8 cellular contexts compared by ENCODE assay signal in the genomic region with DNA sequence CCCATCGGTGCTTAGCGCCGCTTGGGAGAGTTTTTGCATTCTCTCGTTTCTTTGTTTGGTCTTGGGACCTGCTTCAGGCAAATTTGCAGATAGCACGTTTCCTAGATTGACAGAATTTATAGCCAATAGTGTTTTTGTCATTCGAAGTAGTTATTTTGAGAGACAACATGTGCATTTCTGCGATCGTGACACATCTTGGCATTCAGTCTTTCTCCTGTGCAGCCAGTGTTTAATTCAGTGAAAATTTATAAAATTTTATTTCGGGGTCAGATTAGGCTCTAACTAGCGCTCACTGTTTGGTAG. TPM values are rescaled to one million over a fixed set of nuclear protein-coding genes. Genes with fewer than 3 reads are reported as not detected.
DNase-seq lines count a peak whose midpoint lies in the region; ATAC-seq and TF ChIP-seq lines count a peak whose summit lies in the region.

No MANE protein-coding gene starts in this region.

- POLR2A ChIA-PET in T-cell (lab: Charles Lee) = no interaction called here

- peak; percentile 36 for ATAC-seq in HG02885 (IDR thresholded peaks at IDR 0.05; ENCODE audit: poor library complexity, unreplicated experiment)
- ATAC-seq in T-cell (replicated peaks in 1 of 4) = peak in 1 of 4 experiments; percentile 11

- peaks cover 30% of the 10 kb centered on the region for H3K36me3 Mint-ChIP-seq in T-cell

- peak overlapping the region; percentile 92 for H3K4me3 ChIP-seq in fibroblast of pulmonary artery (replicated peaks; ENCODE audit: low read depth, low read length)
- peak overlapping the region; percentile 92 for H3K4me3 ChIP-seq in retinal pigment epithelial cell (ENCODE audit: low read length)

- peaks cover 0 to 15% (median 4%) of the 10 kb centered on the region in 3 donors for H3K9me3 Mint-ChIP-seq in T-cell

- DNase-seq in NCI-H2227 (lab: John Stamatoyannopoulos, UW; ENCODE audit: unreplicated experiment) (peak; percentile 41), NCI-H2227 treated with DMSO at 0.1 percent for 48 hours (lab: John Stamatoyannopoulos, UW) (no peak), T-cell (peak in 2 of 34 experiments; percentile 1 to 4), fibroblast of pulmonary artery (ENCODE audit: low read depth) (peak; percentile 70), retinal pigment epithelial cell (ENCODE audit: low read depth) (no peak), NCI-H510A (lab: John Stamatoyannopoulos, UW) (no peak)
- no peak for DNase-seq in activated CD4-positive, alpha-beta T cell treated with anti-CD3 and anti-CD28 coated beads, Interleukin-2, amount 50 U/mL, for 48 hours

- H3K27me3 Mint-ChIP-seq in T-cell = peaks cover 6% of the 10 kb centered on the region in 2 donors

- peaks cover 38 to 42% (median 42%) of the 10 kb centered on the region in 3 donors for H3K4me1 Mint-ChIP-seq in T-cell

- TF ChIP-seq CTCF in fibroblast of pulmonary artery (IDR thresholded peaks at IDR 0.05; ENCODE audit: low read length, missing control alignments) (no peak), retinal pigment epithelial cell (conservative IDR thresholded peaks at IDR 0.05; ENCODE audit: low read depth, low read length) (no peak)

- H3K4me3 Mint-ChIP-seq in T-cell = peak overlapping the region; percentile 83 to 85 (median 84)

- H3K27ac Mint-ChIP-seq in T-cell = peak overlapping the region; percentile 48 to 64

- CTCF ChIA-PET in T-cell (lab: Charles Lee) = interaction anchor here (0.9 to 2.0 kb wide), 3 partner anchors 25 to 27 kb away, joined by 3 to 6 read pairs (median 3); no protein-coding TSS in a partner anchor

RNA-seq across cellular contexts. Expression of a gene that starts 0.8 kb away (rescaled TPM):
- total RNA-seq in T-cell = 10 to 100 TPM; 38.9 to 51.6 (median 47.7) TPM

Comparison
In these comparisons a context has a peak if more than half of its experiments do, and no peak if none do; other contexts are left out.
1. DNase-seq: peak in NCI-H2227 (single experiment) and fibroblast of pulmonary artery (single experiment); none in NCI-H2227 treated with DMSO at 0.1 percent for 48 hours (single experiment), retinal pigment epithelial cell (single experiment), activated CD4-positive, alpha-beta T cell treated with anti-CD3 and anti-CD28 coated beads, Interleukin-2, amount 50 U/mL, for 48 hours (0 of 2) and NCI-H510A (single experiment).